19 cellular contexts compared by ENCODE assay signal in the genomic region with DNA sequence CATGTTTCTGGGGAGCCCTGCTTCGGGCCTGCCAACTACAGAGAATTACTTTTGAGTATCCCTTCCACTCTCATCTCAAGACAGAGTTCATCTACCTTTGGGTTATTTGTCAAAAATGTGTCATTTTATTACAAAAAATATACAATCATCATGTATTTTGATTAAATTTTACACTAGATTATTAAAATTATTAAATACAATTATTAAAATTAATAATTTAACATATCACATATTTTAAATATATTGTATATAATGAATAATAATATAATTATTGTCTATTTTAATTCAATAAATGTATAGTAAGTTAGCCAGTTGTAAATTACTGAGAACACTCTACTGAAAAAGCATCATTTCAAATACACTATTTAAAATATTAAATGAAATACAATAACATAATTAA. TPM values are rescaled to one million over a fixed set of nuclear protein-coding genes. Genes with fewer than 3 reads are reported as not detected.
DNase-seq lines count a peak whose midpoint lies in the region; ATAC-seq, FAIRE-seq and TF ChIP-seq lines count a peak whose summit lies in the region.
"Had no signal": no experiment of that assay in that cellular context is flagged by ENCODE, and none has a peak within 500 bp of the region (broad histone marks: within the 10 kb centered on the region; RNA-seq: fewer than 3 reads in every experiment).

No MANE protein-coding gene starts in this region.

- no peak overlapping the region for H3K4me3 Mint-ChIP-seq in stimulated activated naive CD8-positive, alpha-beta T cell treated with anti-CD3 and anti-CD28 coated beads, Interleukin-15, Interleukin-2, amounts not matched to agents 100 ng/mL and 50 ng/mL, for 24 hours
- H3K4me3 Mint-ChIP-seq in activated B cell treated with CpG ODN at 0.5 μM for 24 hours: no peak overlapping the region
- H3K4me3 Mint-ChIP-seq in activated CD4-positive, alpha-beta T cell treated with anti-CD3 and anti-CD28 coated beads, Interleukin-2, amount 10 ng/mL, durations not matched to agents 7 days and 5 days: no peak overlapping the region

- H3K27me3 Mint-ChIP-seq in stimulated activated naive CD8-positive, alpha-beta T cell treated with anti-CD3 and anti-CD28 coated beads, Interleukin-15, Interleukin-2, amounts not matched to agents 100 ng/mL and 50 ng/mL, for 24 hours: no peaks in the 10 kb centered on the region
- H3K27me3 Mint-ChIP-seq in activated B cell treated with CpG ODN at 0.5 μM for 24 hours: no peaks in the 10 kb centered on the region
- no peaks in the 10 kb centered on the region for H3K27me3 Mint-ChIP-seq in activated CD4-positive, alpha-beta T cell treated with anti-CD3 and anti-CD28 coated beads, Interleukin-2, amount 10 ng/mL, durations not matched to agents 7 days and 5 days
- H3K27me3 Mint-ChIP-seq: CD4-positive, alpha-beta memory T cell had no signal

- no peaks in the 10 kb centered on the region for H3K4me1 ChIP-seq in kidney (ENCODE audit: control insufficient read depth in 1 of 2, insufficient read depth in 1 of 2, low read depth in 1 of 2, low read length in 2 of 2)

- no peak for DNase-seq in stimulated activated naive CD8-positive, alpha-beta T cell treated with anti-CD3 and anti-CD28 coated beads, Interleukin-15, Interleukin-2, amounts not matched to agents 100 U/mL and 50 U/mL, for 24 hours
- DNase-seq in activated B cell treated with CpG ODN at 0.5 μM for 24 hours (no peak), kidney (no peak), superior temporal gyrus (ENCODE audit: extremely low spot score) (no peak), globus pallidus (ENCODE audit: low spot score) (no peak)
- no peak for DNase-seq in activated CD4-positive, alpha-beta T cell treated with anti-CD3 and anti-CD28 coated beads, Interleukin-2, amount 10 ng/mL, durations not matched to agents 7 days and 5 days
- DNase-seq: AML-193; CD4-positive, alpha-beta memory T cell; DND-41; GF-D8; NCI-H1048; NCI-H1694; NCI-H69; PC-3 had no signal

- peak; percentile 92 for FAIRE-seq in kidney (lab: Jason Lieb, UNC)
- FAIRE-seq: K562 had no signal

- ATAC-seq in stimulated activated naive CD8-positive, alpha-beta T cell treated with anti-CD3 and anti-CD28 coated beads, Interleukin-15, Interleukin-2, amounts not matched to agents 100 U/mL and 50 U/mL, for 24 hours: no peak
- no peak for ATAC-seq in activated B cell treated with CpG ODN at 0.5 μM for 24 hours (ENCODE audit: low read depth)
- ATAC-seq in HG03342 (IDR thresholded peaks at IDR 0.05; ENCODE audit: unreplicated experiment): no peak
- ATAC-seq: K562, PC-3 had no signal

- CTCF ChIA-PET in activated B cell treated with CpG ODN at 0.5 μM for 24 hours (lab: Charles Lee): interaction anchor here (1.6 to 2.4 kb wide), 2 partner anchors 31 to 194 kb away, joined by 4 to 7 read pairs; no protein-coding TSS in a partner anchor
- CTCF ChIA-PET in activated CD4-positive, alpha-beta T cell treated with anti-CD3 and anti-CD28 coated beads, Interleukin-2, amount 10 ng/mL, durations not matched to agents 7 days and 5 days (lab: Charles Lee): interaction anchor here (1.2 kb wide), 1 partner anchor 19 kb away, joined by 6 read pairs; no protein-coding TSS in a partner anchor

- no peak overlapping the region for H3K4me3 ChIP-seq in kidney (ENCODE audit: low read length in 2 of 2)
- H3K4me3 ChIP-seq: GM23338, K562 had no signal

- peaks cover 86% of the 10 kb centered on the region for H3K4me1 Mint-ChIP-seq in stimulated activated naive CD8-positive, alpha-beta T cell treated with anti-CD3 and anti-CD28 coated beads, Interleukin-15, Interleukin-2, amounts not matched to agents 100 ng/mL and 50 ng/mL, for 24 hours (ENCODE audit: low read depth)
- peaks cover 79% of the 10 kb centered on the region for H3K4me1 Mint-ChIP-seq in activated B cell treated with CpG ODN at 0.5 μM for 24 hours
- H3K4me1 Mint-ChIP-seq in activated CD4-positive, alpha-beta T cell treated with anti-CD3 and anti-CD28 coated beads, Interleukin-2, amount 10 ng/mL, durations not matched to agents 7 days and 5 days: peaks cover 67% of the 10 kb centered on the region
- H3K4me1 Mint-ChIP-seq: GM23338 had no signal

- H3K27ac Mint-ChIP-seq in stimulated activated naive CD8-positive, alpha-beta T cell treated with anti-CD3 and anti-CD28 coated beads, Interleukin-15, Interleukin-2, amounts not matched to agents 100 ng/mL and 50 ng/mL, for 24 hours: peak overlapping the region; percentile 99
- peak overlapping the region; percentile 93 for H3K27ac Mint-ChIP-seq in activated B cell treated with CpG ODN at 0.5 μM for 24 hours
- no peak overlapping the region for H3K27ac Mint-ChIP-seq in activated CD4-positive, alpha-beta T cell treated with anti-CD3 and anti-CD28 coated beads, Interleukin-2, amount 10 ng/mL, durations not matched to agents 7 days and 5 days
- H3K27ac Mint-ChIP-seq: GM23338 had no signal

- H3K9ac ChIP-seq in kidney (ENCODE audit: low read length in 2 of 2): no peak overlapping the region

- no peaks in the 10 kb centered on the region for H3K9me3 ChIP-seq in kidney (ENCODE audit: control insufficient read depth in 1 of 2, low read length in 2 of 2)

- no peaks in the 10 kb centered on the region for H3K36me3 ChIP-seq in kidney (ENCODE audit: control insufficient read depth in 1 of 2, insufficient read depth in 2 of 2, low read length in 2 of 2)

- no peak overlapping the region for H3K27ac ChIP-seq in kidney (ENCODE audit: low read depth in 2 of 2, low read length in 2 of 2)
- H3K27ac ChIP-seq: HL-60 had no signal

- TF ChIP-seq CTCF in activated B cell treated with CpG ODN at 0.5 μM for 24 hours (IDR thresholded peaks at IDR 0.05): no peak
- TF ChIP-seq CTCF in kidney (IDR thresholded peaks at IDR 0.05; ENCODE audit: borderline replicate concordance, extremely low read depth, insufficient read depth): no peak

- peaks cover 86% of the 10 kb centered on the region for H3K36me3 Mint-ChIP-seq in stimulated activated naive CD8-positive, alpha-beta T cell treated with anti-CD3 and anti-CD28 coated beads, Interleukin-15, Interleukin-2, amounts not matched to agents 100 ng/mL and 50 ng/mL, for 24 hours (ENCODE audit: low read depth)
- H3K36me3 Mint-ChIP-seq in activated B cell treated with CpG ODN at 0.5 μM for 24 hours (ENCODE audit: low read depth): peaks cover 83% of the 10 kb centered on the region
- peaks cover 86% of the 10 kb centered on the region for H3K36me3 Mint-ChIP-seq in activated CD4-positive, alpha-beta T cell treated with anti-CD3 and anti-CD28 coated beads, Interleukin-2, amount 10 ng/mL, durations not matched to agents 7 days and 5 days (ENCODE audit: low read depth)

- intact Hi-C loops in activated B cell treated with CpG ODN at 0.5 μM for 24 hours (cut with micrococcal nuclease) (loop anchor here (1.0 kb wide), 1 partner anchor 9 kb away; no protein-coding TSS in a partner anchor), kidney (cut with DNase I) (no loop called here)

- H3K9me3 Mint-ChIP-seq in stimulated activated naive CD8-positive, alpha-beta T cell treated with anti-CD3 and anti-CD28 coated beads, Interleukin-15, Interleukin-2, amounts not matched to agents 100 ng/mL and 50 ng/mL, for 24 hours: no peaks in the 10 kb centered on the region
- H3K9me3 Mint-ChIP-seq in activated B cell treated with CpG ODN at 0.5 μM for 24 hours: no peaks in the 10 kb centered on the region
- H3K9me3 Mint-ChIP-seq in activated CD4-positive, alpha-beta T cell treated with anti-CD3 and anti-CD28 coated beads, Interleukin-2, amount 10 ng/mL, durations not matched to agents 7 days and 5 days: no peaks in the 10 kb centered on the region
- H3K9me3 Mint-ChIP-seq: GM23338 had no signal

- POLR2A ChIA-PET in activated B cell treated with CpG ODN at 0.5 μM for 24 hours (lab: Charles Lee): interaction anchor here (3.0 to 3.5 kb wide), 2 partner anchors 8 to 12 kb away, joined by 17 to 18 read pairs; no protein-coding TSS in a partner anchor
- POLR2A ChIA-PET in activated CD4-positive, alpha-beta T cell treated with anti-CD3 and anti-CD28 coated beads, Interleukin-2, amount 10 ng/mL, durations not matched to agents 7 days and 5 days (lab: Charles Lee): no interaction called here

RNA-seq across cellular contexts. Expression of a gene that starts 50.9 kb away (rescaled TPM):
- 13.2 and 15.4 TPM in 2 replicates for total RNA-seq in activated B cell treated with CpG ODN at 0.5 μM for 24 hours
- total RNA-seq in kidney: 5.8 TPM
- polyA plus RNA-seq in kidney (ENCODE audit: insufficient read depth, low read depth, low replicate concordance): 2.4 TPM
- 10 to 100 TPM; 34.8 to 37.4 TPM for total RNA-seq in activated CD4-positive, alpha-beta T cell treated with anti-CD3 and anti-CD28 coated beads, Interleukin-2, amount 10 ng/mL, durations not matched to agents 7 days and 5 days
